ENCODE assay signal across 2 cellular contexts in genomic region chr10:126247454-126247975, GRCh38.
TF ChIP-seq lines count a peak whose summit lies in the region.

No MANE protein-coding gene starts in this region.

TF ChIP-seq in HEK293, 187 proteins besides CTCF, POLR2A, EP300 and RAD21 (continued from another document and continues in another):
- TF ChIP-seq ZNF23 (tag by site-specific recombination; IDR thresholded peaks at IDR 0.05; ENCODE audit: borderline replicate concordance) (no peak), GLIS1 (tag by site-specific recombination; IDR thresholded peaks at IDR 0.05) (peak; percentile 28; the same call in 1 of the 2 replicates), INSM2 (tag by site-specific recombination; IDR thresholded peaks at IDR 0.05) (peak; percentile 98), ZNF362 (tag by site-specific recombination; IDR thresholded peaks at IDR 0.05) (no peak), ZNF843 (tag by site-specific recombination; IDR thresholded peaks at IDR 0.05) (peak; percentile 94), ZNF629 (tag by site-specific recombination; IDR thresholded peaks at IDR 0.05) (peak; percentile 98), ZNF639 (tag by site-specific recombination; IDR thresholded peaks at IDR 0.05) (peak; percentile 97), PATZ1 (tag by site-specific recombination; IDR thresholded peaks at IDR 0.05) (0 out of 2 replicates have a peak, but pooled peaks have one; percentile 16), ZNF510 (tag by site-specific recombination; IDR thresholded peaks at IDR 0.05; ENCODE audit: insufficient replicate concordance) (no peak), ZNF645 (tag by site-specific recombination; IDR thresholded peaks at IDR 0.05) (no peak), ZFP37 (tag by site-specific recombination; IDR thresholded peaks at IDR 0.05) (peak; percentile 73; the same call in 1 of the 2 replicates), KLF10 (tag by site-specific recombination; IDR thresholded peaks at IDR 0.05) (peak; percentile 91), ZNF610 (tag by site-specific recombination; IDR thresholded peaks at IDR 0.05; ENCODE audit: borderline replicate concordance) (0 out of 2 replicates have a peak, but pooled peaks have one; percentile 7), SP3 (tag by site-specific recombination; IDR thresholded peaks at IDR 0.05) (peak; percentile 64), ZNF654 (tag by site-specific recombination; IDR thresholded peaks at IDR 0.05; ENCODE audit: low read depth) (peak; percentile 26; the same call in 1 of the 2 replicates), ZEB2 (tag by site-specific recombination; IDR thresholded peaks at IDR 0.05) (peak; percentile 99), ZNF2 (tag by site-specific recombination; IDR thresholded peaks at IDR 0.05) (peak; percentile 57; the same call in 1 of the 2 replicates), ZBTB21 (tag by site-specific recombination; IDR thresholded peaks at IDR 0.05) (peak; percentile 73; the same call in 1 of the 2 replicates), ZNF266 (tag by site-specific recombination; IDR thresholded peaks at IDR 0.05; ENCODE audit: low read depth) (no peak), ZNF423 (tag by site-specific recombination; IDR thresholded peaks at IDR 0.05) (no peak)

TF ChIP-seq in K562, 482 proteins besides CTCF, POLR2A, EP300 and RAD21 (continued from another document and continues in another):
- TF ChIP-seq ARID4B (CRISPR knock-in tag; IDR thresholded peaks at IDR 0.05): no peak
- 0 out of 2 replicates have a peak, but pooled peaks have one; percentile 30 for TF ChIP-seq MGA (IDR thresholded peaks at IDR 0.05)
- no peak for TF ChIP-seq RBM22 (IDR thresholded peaks at IDR 0.05; ENCODE audit: low read depth, low read length, poor library complexity, severe bottlenecking)
- no peak for TF ChIP-seq MYNN (IDR thresholded peaks at IDR 0.05)
- TF ChIP-seq MYNN (CRISPR knock-in tag; IDR thresholded peaks at IDR 0.05): no peak
- TF ChIP-seq PBX2 (CRISPR knock-in tag; IDR thresholded peaks at IDR 0.05; ENCODE audit: low read depth): no peak
- peak; percentile 52 for TF ChIP-seq PBX2 (tag; conservative IDR thresholded peaks at IDR 0.05; ENCODE audit: low read depth)
- peak; percentile 79 for TF ChIP-seq MEF2D (tag; conservative IDR thresholded peaks at IDR 0.05; ENCODE audit: low read depth)
- TF ChIP-seq ZBTB49 (CRISPR knock-in tag; IDR thresholded peaks at IDR 0.05; ENCODE audit: borderline replicate concordance): no peak
- no peak for TF ChIP-seq FOXP1 (CRISPR knock-in tag; IDR thresholded peaks at IDR 0.05)
- TF ChIP-seq FOSL1 (tag; conservative IDR thresholded peaks at IDR 0.05): peak; percentile 80
- no peak for TF ChIP-seq JUND (IDR thresholded peaks at IDR 0.05; ENCODE audit: borderline replicate concordance, low read depth, low read length)
- TF ChIP-seq JUND (tag; IDR thresholded peaks at IDR 0.05; ENCODE audit: borderline replicate concordance, low read depth, low read length): 0 out of 3 replicates have a peak, but pooled peaks have one; percentile 20
- no peak for TF ChIP-seq FOXM1 (IDR thresholded peaks at IDR 0.05; ENCODE audit: low read depth)
- TF ChIP-seq FOXM1 (CRISPR knock-in tag; IDR thresholded peaks at IDR 0.05; ENCODE audit: low read depth): no peak
- TF ChIP-seq CBX2 (IDR thresholded peaks at IDR 0.05; ENCODE audit: insufficient read depth, low read length, poor library complexity, severe bottlenecking): no peak
- TF ChIP-seq ZNF696 (CRISPR knock-in tag; conservative IDR thresholded peaks at IDR 0.05): no peak
- no peak for TF ChIP-seq STAT5B (CRISPR knock-in tag; IDR thresholded peaks at IDR 0.05)
- TF ChIP-seq DEAF1 (CRISPR knock-in tag; IDR thresholded peaks at IDR 0.05): no peak
- TF ChIP-seq E2F3 (CRISPR knock-in tag; IDR thresholded peaks at IDR 0.05): no peak
- TF ChIP-seq ILF3 (IDR thresholded peaks at IDR 0.05; ENCODE audit: borderline replicate concordance): no peak
- no peak for TF ChIP-seq ZNF354B (CRISPR knock-in tag; IDR thresholded peaks at IDR 0.05)
- TF ChIP-seq PCBP2 (IDR thresholded peaks at IDR 0.05; ENCODE audit: low read depth, low read length, poor library complexity, severe bottlenecking): no peak
- TF ChIP-seq TEAD1 (CRISPR knock-in tag; IDR thresholded peaks at IDR 0.05): peak in 1 of 2 experiments; percentile 35; a peak in 1 of 4 replicates
